In the genomic region with DNA sequence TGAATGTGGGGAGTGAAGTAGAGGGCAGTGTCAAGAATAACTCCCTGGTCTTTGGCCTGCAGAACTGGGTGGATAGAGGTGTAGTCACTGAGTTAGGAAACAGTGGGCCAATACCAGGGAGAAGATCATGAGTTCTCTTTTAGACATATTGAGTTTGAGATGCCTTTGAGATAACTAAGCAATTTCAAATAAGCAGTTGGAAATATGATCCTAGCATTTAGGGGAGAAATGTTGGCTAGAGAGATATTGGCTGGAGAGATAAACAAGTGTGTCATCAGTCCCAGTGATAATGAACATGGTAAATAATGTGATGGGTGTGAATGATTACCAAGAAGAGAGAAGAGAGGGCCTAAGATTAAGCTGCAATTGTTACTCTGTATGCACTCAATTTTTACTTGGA, we compare ENCODE assay signal across 20 cellular contexts.
"Had no signal": no experiment of that assay in that cellular context is flagged by ENCODE, and none has a peak within 500 bp of the region (broad histone marks: within the 10 kb centered on the region; RNA-seq: fewer than 3 reads in every experiment).

No MANE protein-coding gene starts in this region.

- H2AFZ ChIP-seq: neural progenitor cell had no signal

- H3K9me3 ChIP-seq: gastroesophageal sphincter, left ventricle myocardium inferior, lower lobe of right lung, ovary, right atrium auricular region, suprapubic skin, tibial artery, upper lobe of left lung, uterus had no signal

- H3K27ac ChIP-seq: dorsolateral prefrontal cortex, gastroesophageal sphincter, left ventricle myocardium inferior, lower lobe of right lung, neural progenitor cell, ovary, right atrium auricular region, suprapubic skin, tibial artery, upper lobe of left lung, uterus had no signal

- H3K4me2 ChIP-seq: neural progenitor cell had no signal

- H3K4me3 ChIP-seq: dorsolateral prefrontal cortex, gastroesophageal sphincter, left ventricle myocardium inferior, lower lobe of right lung, neural progenitor cell, ovary, right atrium auricular region, suprapubic skin, tibial artery, upper lobe of left lung, uterus had no signal

- H3K36me3 ChIP-seq: gastroesophageal sphincter, left ventricle myocardium inferior, lower lobe of right lung, neural progenitor cell, ovary, right atrium auricular region, suprapubic skin, tibial artery, upper lobe of left lung, uterus had no signal

- ATAC-seq: gastroesophageal sphincter; lower lobe of right lung; natural killer cell treated with Interleukin-12 subunit alpha and Interleukin-12 subunit beta and Interleukin-15 and Interleukin-18, amount 100 ng/mL, for 72 hours; stimulated activated effector memory CD8-positive, alpha-beta T cell treated with anti-CD3 and anti-CD28 coated beads, Interleukin-12 subunit alpha, Interleukin-12 subunit beta, amount 100 ng/mL, for 72 hours; stimulated activated naive CD8-positive, alpha-beta T cell treated with anti-CD3 and anti-CD28 coated beads, Interleukin-15, Interleukin-2, amounts not matched to agents 100 U/mL and 50 U/mL, for 24 hours had no signal

- H3K9ac ChIP-seq: neural progenitor cell had no signal

- H3K4me1 ChIP-seq: gastroesophageal sphincter, left ventricle myocardium inferior, lower lobe of right lung, neural progenitor cell, right atrium auricular region, suprapubic skin, tibial artery, upper lobe of left lung, uterus had no signal

- H3K27me3 ChIP-seq: gastroesophageal sphincter, neural progenitor cell, ovary, right atrium auricular region, suprapubic skin, tibial artery, upper lobe of left lung, uterus had no signal

- DNase-seq: cortex of kidney; dorsolateral prefrontal cortex; effector CD8-positive, alpha-beta T cell; glutamatergic neuron; left ventricle myocardium inferior; lower lobe of right lung; nucleus accumbens; ovary; stimulated activated CD4-positive, alpha-beta T cell treated with anti-CD3 and anti-CD28 coated beads, Interleukin-4, amount 100 ng/mL, for 1 hour; stimulated activated CD8-positive, alpha-beta memory T cell treated with anti-CD3 and anti-CD28 coated beads, Interleukin-4, amount 100 ng/mL, for 48 hours; stimulated activated naive CD8-positive, alpha-beta T cell treated with anti-CD3 and anti-CD28 coated beads, Interleukin-15, Interleukin-2, amounts not matched to agents 100 U/mL and 50 U/mL, for 24 hours; tibial artery; upper lobe of left lung; uterus had no signal
